Comparison of ENCODE assay signal across 1 cellular context in the genomic region with DNA sequence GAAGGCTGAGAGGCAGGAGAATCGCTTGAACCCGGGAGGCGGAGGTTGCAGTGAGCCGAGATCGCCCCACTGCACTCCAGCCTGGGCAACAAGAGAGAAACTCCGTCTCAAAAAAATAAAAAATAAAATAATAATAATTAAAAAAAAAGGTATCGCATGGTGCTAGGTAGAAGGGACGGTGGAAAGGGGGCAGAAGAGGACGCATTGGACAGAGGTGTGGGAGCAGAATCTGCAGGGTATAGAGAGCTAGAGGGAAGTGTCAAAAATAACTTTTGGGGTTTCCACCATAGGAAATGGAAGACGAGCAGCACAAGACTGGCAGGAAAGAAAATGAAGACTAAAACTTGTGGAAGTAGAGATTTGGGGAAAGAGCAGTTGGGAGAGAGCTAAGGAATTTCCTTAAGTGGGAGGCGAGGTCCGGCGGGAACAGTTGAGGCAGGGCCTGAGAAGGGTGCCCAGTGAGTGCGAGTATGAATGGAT.
TF ChIP-seq lines count a peak whose summit lies in the region.

No MANE protein-coding gene starts in this region.

TF ChIP-seq in K562, 482 proteins besides CTCF, POLR2A, EP300 and RAD21 (continues in another document):
- TF ChIP-seq MCM2 (IDR thresholded peaks at IDR 0.05; ENCODE audit: low read depth) (no peak), HNRNPK (IDR thresholded peaks at IDR 0.05; ENCODE audit: low read depth, low read length, poor library complexity, severe bottlenecking) (no peak), SMARCE1 (IDR thresholded peaks at IDR 0.05) (peak; percentile 75), RNF2 (IDR thresholded peaks at IDR 0.05) (no peak), NR1H2 (CRISPR knock-in tag; IDR thresholded peaks at IDR 0.05) (no peak), ZNF133 (CRISPR knock-in tag; IDR thresholded peaks at IDR 0.05) (no peak), TCF7L2 (IDR thresholded peaks at IDR 0.05; ENCODE audit: low read depth, low read length) (no peak), ZC3H8 (IDR thresholded peaks at IDR 0.05) (no peak), SMARCA4 (IDR thresholded peaks at IDR 0.05) (0 out of 2 replicates have a peak, but pooled peaks have one; percentile 26), HDGF (IDR thresholded peaks at IDR 0.05) (peak; percentile 92; the same call in 1 of the 2 replicates), HNRNPLL (IDR thresholded peaks at IDR 0.05; ENCODE audit: low read depth, low read length, poor library complexity, severe bottlenecking) (no peak), XRCC3 (IDR thresholded peaks at IDR 0.05) (no peak), YY1 (IDR thresholded peaks at IDR 0.05; ENCODE audit: borderline replicate concordance in 1 of 3, control insufficient read depth in 1 of 3, extremely low read depth in 1 of 3, insufficient read depth in 3 of 3, insufficient read length in 1 of 3, insufficient replicate concordance in 2 of 3, low read depth in 1 of 3, low read length in 2 of 3) (peak in 2 of 3 experiments; percentile 11 to 29), YBX1 (IDR thresholded peaks at IDR 0.05) (no peak), EHMT2 (IDR thresholded peaks at IDR 0.05) (0 out of 2 replicates have a peak, but pooled peaks have one; percentile 9), NCOR1 (IDR thresholded peaks at IDR 0.05) (no peak; the same call in 1 of the 2 replicates), SMAD4 (CRISPR knock-in tag; conservative IDR thresholded peaks at IDR 0.05) (no peak), U2AF2 (optimal IDR thresholded peaks at IDR 0.05; ENCODE audit: low read depth, low read length) (no peak), PCBP1 (IDR thresholded peaks at IDR 0.05; ENCODE audit: low read depth, low read length, poor library complexity, severe bottlenecking) (no peak), RBM15 (IDR thresholded peaks at IDR 0.05; ENCODE audit: insufficient read depth, low read length) (no peak), ZNF707 (CRISPR knock-in tag; conservative IDR thresholded peaks at IDR 0.05) (no peak), MEF2A (IDR thresholded peaks at IDR 0.05; ENCODE audit: control insufficient read depth, low read depth, low read length) (0 out of 2 replicates have a peak, but pooled peaks have one; percentile 10), ZFP1 (CRISPR knock-in tag; IDR thresholded peaks at IDR 0.05) (no peak), ZNF175 (CRISPR knock-in tag; IDR thresholded peaks at IDR 0.05; ENCODE audit: low read depth) (no peak), ARNT (IDR thresholded peaks at IDR 0.05) (peak in 1 of 2 experiments; percentile 78; a peak in 3 of 4 replicates), POLR3A (IDR thresholded peaks at IDR 0.05; ENCODE audit: borderline replicate concordance, extremely low read depth, insufficient read depth, insufficient read length) (no peak), ZKSCAN1 (IDR thresholded peaks at IDR 0.05; ENCODE audit: low read depth, low read length) (no peak), RBM22 (IDR thresholded peaks at IDR 0.05; ENCODE audit: low read depth, low read length, poor library complexity, severe bottlenecking) (no peak), KAT2B (IDR thresholded peaks at IDR 0.05; ENCODE audit: low read depth, low read length) (no peak), BRCA1 (IDR thresholded peaks at IDR 0.05) (no peak), BRCA1 (CRISPR knock-in tag; IDR thresholded peaks at IDR 0.05) (no peak), GATAD2A (IDR thresholded peaks at IDR 0.05) (no peak; the same call in 1 of the 2 replicates), ETV1 (tag; conservative IDR thresholded peaks at IDR 0.05; ENCODE audit: low read depth) (no peak), SOX6 (IDR thresholded peaks at IDR 0.05) (no peak), BRD9 (IDR thresholded peaks at IDR 0.05; ENCODE audit: low read depth, partially characterized antibody) (peak; percentile 60), ARID1B (IDR thresholded peaks at IDR 0.05) (0 out of 2 replicates have a peak, but pooled peaks have one; percentile 5), DNMT1 (IDR thresholded peaks at IDR 0.05) (no peak), ZBTB7A (IDR thresholded peaks at IDR 0.05; ENCODE audit: borderline replicate concordance, control insufficient read depth, low read depth, low read length) (no peak), ZKSCAN8 (CRISPR knock-in tag; IDR thresholded peaks at IDR 0.05) (0 out of 2 replicates have a peak, but pooled peaks have one; percentile 30), RFX7 (CRISPR knock-in tag; IDR thresholded peaks at IDR 0.05) (no peak), BRD4 (IDR thresholded peaks at IDR 0.05) (no peak)
- TF ChIP-seq, protein P1, sequence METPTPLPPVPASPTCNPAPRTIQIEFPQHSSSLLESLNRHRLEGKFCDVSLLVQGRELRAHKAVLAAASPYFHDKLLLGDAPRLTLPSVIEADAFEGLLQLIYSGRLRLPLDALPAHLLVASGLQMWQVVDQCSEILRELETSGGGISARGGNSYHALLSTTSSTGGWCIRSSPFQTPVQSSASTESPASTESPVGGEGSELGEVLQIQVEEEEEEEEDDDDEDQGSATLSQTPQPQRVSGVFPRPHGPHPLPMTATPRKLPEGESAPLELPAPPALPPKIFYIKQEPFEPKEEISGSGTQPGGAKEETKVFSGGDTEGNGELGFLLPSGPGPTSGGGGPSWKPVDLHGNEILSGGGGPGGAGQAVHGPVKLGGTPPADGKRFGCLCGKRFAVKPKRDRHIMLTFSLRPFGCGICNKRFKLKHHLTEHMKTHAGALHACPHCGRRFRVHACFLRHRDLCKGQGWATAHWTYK (CRISPR knock-in tag; IDR thresholded peaks at IDR 0.05) = no peak
- TF ChIP-seq, protein P2, sequence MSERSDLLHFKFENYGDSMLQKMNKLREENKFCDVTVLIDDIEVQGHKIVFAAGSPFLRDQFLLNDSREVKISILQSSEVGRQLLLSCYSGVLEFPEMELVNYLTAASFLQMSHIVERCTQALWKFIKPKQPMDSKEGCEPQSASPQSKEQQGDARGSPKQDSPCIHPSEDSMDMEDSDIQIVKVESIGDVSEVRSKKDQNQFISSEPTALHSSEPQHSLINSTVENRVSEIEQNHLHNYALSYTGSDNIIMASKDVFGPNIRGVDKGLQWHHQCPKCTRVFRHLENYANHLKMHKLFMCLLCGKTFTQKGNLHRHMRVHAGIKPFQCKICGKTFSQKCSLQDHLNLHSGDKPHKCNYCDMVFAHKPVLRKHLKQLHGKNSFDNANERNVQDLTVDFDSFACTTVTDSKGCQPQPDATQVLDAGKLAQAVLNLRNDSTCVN (CRISPR knock-in tag; IDR thresholded peaks at IDR 0.05) = peak; percentile 84
- TF ChIP-seq, protein P3, sequence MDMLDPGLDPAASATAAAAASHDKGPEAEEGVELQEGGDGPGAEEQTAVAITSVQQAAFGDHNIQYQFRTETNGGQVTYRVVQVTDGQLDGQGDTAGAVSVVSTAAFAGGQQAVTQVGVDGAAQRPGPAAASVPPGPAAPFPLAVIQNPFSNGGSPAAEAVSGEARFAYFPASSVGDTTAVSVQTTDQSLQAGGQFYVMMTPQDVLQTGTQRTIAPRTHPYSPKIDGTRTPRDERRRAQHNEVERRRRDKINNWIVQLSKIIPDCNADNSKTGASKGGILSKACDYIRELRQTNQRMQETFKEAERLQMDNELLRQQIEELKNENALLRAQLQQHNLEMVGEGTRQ (CRISPR knock-in tag; IDR thresholded peaks at IDR 0.05) = no peak
- TF ChIP-seq, protein P4, sequence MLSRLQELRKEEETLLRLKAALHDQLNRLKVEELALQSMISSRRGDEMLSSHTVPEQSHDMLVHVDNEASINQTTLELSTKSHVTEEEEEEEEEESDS (CRISPR knock-in tag; IDR thresholded peaks at IDR 0.05) = no peak
- TF ChIP-seq, protein P5, sequence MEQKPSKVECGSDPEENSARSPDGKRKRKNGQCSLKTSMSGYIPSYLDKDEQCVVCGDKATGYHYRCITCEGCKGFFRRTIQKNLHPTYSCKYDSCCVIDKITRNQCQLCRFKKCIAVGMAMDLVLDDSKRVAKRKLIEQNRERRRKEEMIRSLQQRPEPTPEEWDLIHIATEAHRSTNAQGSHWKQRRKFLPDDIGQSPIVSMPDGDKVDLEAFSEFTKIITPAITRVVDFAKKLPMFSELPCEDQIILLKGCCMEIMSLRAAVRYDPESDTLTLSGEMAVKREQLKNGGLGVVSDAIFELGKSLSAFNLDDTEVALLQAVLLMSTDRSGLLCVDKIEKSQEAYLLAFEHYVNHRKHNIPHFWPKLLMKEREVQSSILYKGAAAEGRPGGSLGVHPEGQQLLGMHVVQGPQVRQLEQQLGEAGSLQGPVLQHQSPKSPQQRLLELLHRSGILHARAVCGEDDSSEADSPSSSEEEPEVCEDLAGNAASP (IDR thresholded peaks at IDR 0.05) = no peak
- TF ChIP-seq, protein P6, sequence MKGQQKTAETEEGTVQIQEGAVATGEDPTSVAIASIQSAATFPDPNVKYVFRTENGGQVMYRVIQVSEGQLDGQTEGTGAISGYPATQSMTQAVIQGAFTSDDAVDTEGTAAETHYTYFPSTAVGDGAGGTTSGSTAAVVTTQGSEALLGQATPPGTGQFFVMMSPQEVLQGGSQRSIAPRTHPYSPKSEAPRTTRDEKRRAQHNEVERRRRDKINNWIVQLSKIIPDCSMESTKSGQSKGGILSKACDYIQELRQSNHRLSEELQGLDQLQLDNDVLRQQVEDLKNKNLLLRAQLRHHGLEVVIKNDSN (CRISPR knock-in tag; IDR thresholded peaks at IDR 0.05) = no peak
- TF ChIP-seq, protein P7, sequence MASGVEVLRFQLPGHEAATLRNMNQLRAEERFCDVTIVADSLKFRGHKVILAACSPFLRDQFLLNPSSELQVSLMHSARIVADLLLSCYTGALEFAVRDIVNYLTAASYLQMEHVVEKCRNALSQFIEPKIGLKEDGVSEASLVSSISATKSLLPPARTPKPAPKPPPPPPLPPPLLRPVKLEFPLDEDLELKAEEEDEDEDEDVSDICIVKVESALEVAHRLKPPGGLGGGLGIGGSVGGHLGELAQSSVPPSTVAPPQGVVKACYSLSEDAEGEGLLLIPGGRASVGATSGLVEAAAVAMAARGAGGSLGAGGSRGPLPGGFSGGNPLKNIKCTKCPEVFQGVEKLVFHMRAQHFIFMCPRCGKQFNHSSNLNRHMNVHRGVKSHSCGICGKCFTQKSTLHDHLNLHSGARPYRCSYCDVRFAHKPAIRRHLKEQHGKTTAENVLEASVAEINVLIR (CRISPR knock-in tag; IDR thresholded peaks at IDR 0.05) = no peak
- TF ChIP-seq, protein P8, sequence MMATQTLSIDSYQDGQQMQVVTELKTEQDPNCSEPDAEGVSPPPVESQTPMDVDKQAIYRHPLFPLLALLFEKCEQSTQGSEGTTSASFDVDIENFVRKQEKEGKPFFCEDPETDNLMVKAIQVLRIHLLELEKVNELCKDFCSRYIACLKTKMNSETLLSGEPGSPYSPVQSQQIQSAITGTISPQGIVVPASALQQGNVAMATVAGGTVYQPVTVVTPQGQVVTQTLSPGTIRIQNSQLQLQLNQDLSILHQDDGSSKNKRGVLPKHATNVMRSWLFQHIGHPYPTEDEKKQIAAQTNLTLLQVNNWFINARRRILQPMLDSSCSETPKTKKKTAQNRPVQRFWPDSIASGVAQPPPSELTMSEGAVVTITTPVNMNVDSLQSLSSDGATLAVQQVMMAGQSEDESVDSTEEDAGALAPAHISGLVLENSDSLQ (IDR thresholded peaks at IDR 0.05) = no peak
- TF ChIP-seq, protein P9, sequence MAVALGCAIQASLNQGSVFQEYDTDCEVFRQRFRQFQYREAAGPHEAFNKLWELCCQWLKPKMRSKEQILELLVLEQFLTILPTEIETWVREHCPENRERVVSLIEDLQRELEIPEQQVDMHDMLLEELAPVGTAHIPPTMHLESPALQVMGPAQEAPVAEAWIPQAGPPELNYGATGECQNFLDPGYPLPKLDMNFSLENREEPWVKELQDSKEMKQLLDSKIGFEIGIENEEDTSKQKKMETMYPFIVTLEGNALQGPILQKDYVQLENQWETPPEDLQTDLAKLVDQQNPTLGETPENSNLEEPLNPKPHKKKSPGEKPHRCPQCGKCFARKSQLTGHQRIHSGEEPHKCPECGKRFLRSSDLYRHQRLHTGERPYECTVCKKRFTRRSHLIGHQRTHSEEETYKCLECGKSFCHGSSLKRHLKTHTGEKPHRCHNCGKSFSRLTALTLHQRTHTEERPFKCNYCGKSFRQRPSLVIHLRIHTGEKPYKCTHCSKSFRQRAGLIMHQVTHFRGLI (CRISPR knock-in tag; IDR thresholded peaks at IDR 0.05) = no peak
- TF ChIP-seq, protein P10, sequence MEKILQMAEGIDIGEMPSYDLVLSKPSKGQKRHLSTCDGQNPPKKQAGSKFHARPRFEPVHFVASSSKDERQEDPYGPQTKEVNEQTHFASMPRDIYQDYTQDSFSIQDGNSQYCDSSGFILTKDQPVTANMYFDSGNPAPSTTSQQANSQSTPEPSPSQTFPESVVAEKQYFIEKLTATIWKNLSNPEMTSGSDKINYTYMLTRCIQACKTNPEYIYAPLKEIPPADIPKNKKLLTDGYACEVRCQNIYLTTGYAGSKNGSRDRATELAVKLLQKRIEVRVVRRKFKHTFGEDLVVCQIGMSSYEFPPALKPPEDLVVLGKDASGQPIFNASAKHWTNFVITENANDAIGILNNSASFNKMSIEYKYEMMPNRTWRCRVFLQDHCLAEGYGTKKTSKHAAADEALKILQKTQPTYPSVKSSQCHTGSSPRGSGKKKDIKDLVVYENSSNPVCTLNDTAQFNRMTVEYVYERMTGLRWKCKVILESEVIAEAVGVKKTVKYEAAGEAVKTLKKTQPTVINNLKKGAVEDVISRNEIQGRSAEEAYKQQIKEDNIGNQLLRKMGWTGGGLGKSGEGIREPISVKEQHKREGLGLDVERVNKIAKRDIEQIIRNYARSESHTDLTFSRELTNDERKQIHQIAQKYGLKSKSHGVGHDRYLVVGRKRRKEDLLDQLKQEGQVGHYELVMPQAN (IDR thresholded peaks at IDR 0.05; ENCODE audit: borderline replicate concordance) = peak; percentile 53; the same call in 1 of the 2 replicates
- TF ChIP-seq, protein P11, sequence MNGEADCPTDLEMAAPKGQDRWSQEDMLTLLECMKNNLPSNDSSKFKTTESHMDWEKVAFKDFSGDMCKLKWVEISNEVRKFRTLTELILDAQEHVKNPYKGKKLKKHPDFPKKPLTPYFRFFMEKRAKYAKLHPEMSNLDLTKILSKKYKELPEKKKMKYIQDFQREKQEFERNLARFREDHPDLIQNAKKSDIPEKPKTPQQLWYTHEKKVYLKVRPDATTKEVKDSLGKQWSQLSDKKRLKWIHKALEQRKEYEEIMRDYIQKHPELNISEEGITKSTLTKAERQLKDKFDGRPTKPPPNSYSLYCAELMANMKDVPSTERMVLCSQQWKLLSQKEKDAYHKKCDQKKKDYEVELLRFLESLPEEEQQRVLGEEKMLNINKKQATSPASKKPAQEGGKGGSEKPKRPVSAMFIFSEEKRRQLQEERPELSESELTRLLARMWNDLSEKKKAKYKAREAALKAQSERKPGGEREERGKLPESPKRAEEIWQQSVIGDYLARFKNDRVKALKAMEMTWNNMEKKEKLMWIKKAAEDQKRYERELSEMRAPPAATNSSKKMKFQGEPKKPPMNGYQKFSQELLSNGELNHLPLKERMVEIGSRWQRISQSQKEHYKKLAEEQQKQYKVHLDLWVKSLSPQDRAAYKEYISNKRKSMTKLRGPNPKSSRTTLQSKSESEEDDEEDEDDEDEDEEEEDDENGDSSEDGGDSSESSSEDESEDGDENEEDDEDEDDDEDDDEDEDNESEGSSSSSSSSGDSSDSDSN (IDR thresholded peaks at IDR 0.05; ENCODE audit: borderline replicate concordance in 1 of 2, low read depth in 2 of 2, low read length in 2 of 2) = 0 out of 4 replicates have a peak, but pooled peaks of 1 of the 2 experiments have one; percentile 2
- TF ChIP-seq, protein P12, sequence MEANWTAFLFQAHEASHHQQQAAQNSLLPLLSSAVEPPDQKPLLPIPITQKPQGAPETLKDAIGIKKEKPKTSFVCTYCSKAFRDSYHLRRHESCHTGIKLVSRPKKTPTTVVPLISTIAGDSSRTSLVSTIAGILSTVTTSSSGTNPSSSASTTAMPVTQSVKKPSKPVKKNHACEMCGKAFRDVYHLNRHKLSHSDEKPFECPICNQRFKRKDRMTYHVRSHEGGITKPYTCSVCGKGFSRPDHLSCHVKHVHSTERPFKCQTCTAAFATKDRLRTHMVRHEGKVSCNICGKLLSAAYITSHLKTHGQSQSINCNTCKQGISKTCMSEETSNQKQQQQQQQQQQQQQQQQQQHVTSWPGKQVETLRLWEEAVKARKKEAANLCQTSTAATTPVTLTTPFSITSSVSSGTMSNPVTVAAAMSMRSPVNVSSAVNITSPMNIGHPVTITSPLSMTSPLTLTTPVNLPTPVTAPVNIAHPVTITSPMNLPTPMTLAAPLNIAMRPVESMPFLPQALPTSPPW (CRISPR knock-in tag; IDR thresholded peaks at IDR 0.05) = no peak
